In genomic region chr14:42224053-42224888, GRCh38 we compare ENCODE assay signal across 8 cellular contexts.
DNase-seq lines count a peak whose midpoint lies in the region; ATAC-seq and TF ChIP-seq lines count a peak whose summit lies in the region.

No MANE protein-coding gene starts in this region.

- intact Hi-C loops in activated T-helper 2 cell treated with anti-CD3 and anti-CD28 coated beads, Interferon-gamma antibody, Interleukin-2, Interleukin-4, amounts not matched to agents 10 μg/mL and 5 μg/mL and 100 μg/mL, durations not matched to agents 14 hours and 24 hours and 36 hours (cut with micrococcal nuclease) = no loop called here

- H3K27me3 Mint-ChIP-seq in activated T-helper 2 cell treated with anti-CD3 and anti-CD28 coated beads, Interferon-gamma antibody, Interleukin-2, Interleukin-4, amounts not matched to agents 10 μg/mL and 5 μg/mL and 100 μg/mL, durations not matched to agents 14 hours and 24 hours and 36 hours (ENCODE audit: low read depth) = no peaks in the 10 kb centered on the region

- H3K36me3 Mint-ChIP-seq in activated T-helper 2 cell treated with anti-CD3 and anti-CD28 coated beads, Interferon-gamma antibody, Interleukin-2, Interleukin-4, amounts not matched to agents 10 μg/mL and 5 μg/mL and 100 μg/mL, durations not matched to agents 14 hours and 24 hours and 36 hours (ENCODE audit: low read depth) = no peaks in the 10 kb centered on the region

- H3K9me3 Mint-ChIP-seq in activated T-helper 2 cell treated with anti-CD3 and anti-CD28 coated beads, Interferon-gamma antibody, Interleukin-2, Interleukin-4, amounts not matched to agents 10 μg/mL and 5 μg/mL and 100 μg/mL, durations not matched to agents 14 hours and 24 hours and 36 hours = peaks cover 21% of the 10 kb centered on the region

- no peaks in the 10 kb centered on the region for H3K9me3 ChIP-seq in neuron (ENCODE audit: low read length)

- no peaks in the 10 kb centered on the region for H3K4me1 Mint-ChIP-seq in activated T-helper 2 cell treated with anti-CD3 and anti-CD28 coated beads, Interferon-gamma antibody, Interleukin-2, Interleukin-4, amounts not matched to agents 10 μg/mL and 5 μg/mL and 100 μg/mL, durations not matched to agents 14 hours and 24 hours and 36 hours (ENCODE audit: low read depth)

- peak; percentile 2 for DNase-seq in activated naive CD4-positive, alpha-beta T cell treated with Interleukin-2 at 50 U/mL for 16 hours
- no peak for DNase-seq in activated naive CD4-positive, alpha-beta T cell treated with anti-CD3 and anti-CD28 coated beads, Interleukin-2, amount 50 U/mL, for 16 hours
- peak; percentile 63 to 88 (median 87) for DNase-seq in NCI-H1417 (lab: John Stamatoyannopoulos, UW)
- DNase-seq in SW480 (ENCODE audit: low spot score) = peak; percentile 21
- peak; percentile 83 for DNase-seq in fibroblast of the aortic adventitia (ENCODE audit: low read depth)
- DNase-seq in activated T-helper 2 cell treated with anti-CD3 and anti-CD28 coated beads, Interferon-gamma antibody, Interleukin-2, Interleukin-4, amounts not matched to agents 10 μg/mL and 5 μg/mL and 100 μg/mL, durations not matched to agents 14 hours and 24 hours and 36 hours (ENCODE audit: low spot score) = no peak

- TF ChIP-seq CTCF in fibroblast of the aortic adventitia (IDR thresholded peaks at IDR 0.05; ENCODE audit: insufficient read depth, low read length) = peak; percentile 87

- H3K4me3 ChIP-seq in fibroblast of the aortic adventitia (ENCODE audit: low read depth, low read length) = no peak overlapping the region
- H3K4me3 ChIP-seq in neuron (ENCODE audit: low read length) = no peak overlapping the region

- ATAC-seq in HG02642 (IDR thresholded peaks at IDR 0.05; ENCODE audit: poor library complexity, unreplicated experiment) = no peak

- H3K4me1 ChIP-seq in neuron (ENCODE audit: insufficient read depth, low read length) = no peaks in the 10 kb centered on the region

- H3K36me3 ChIP-seq in neuron (ENCODE audit: insufficient read depth, low read length) = no peaks in the 10 kb centered on the region

- H3K4me3 Mint-ChIP-seq in activated T-helper 2 cell treated with anti-CD3 and anti-CD28 coated beads, Interferon-gamma antibody, Interleukin-2, Interleukin-4, amounts not matched to agents 10 μg/mL and 5 μg/mL and 100 μg/mL, durations not matched to agents 14 hours and 24 hours and 36 hours (ENCODE audit: low read depth) = no peak overlapping the region

- no peaks in the 10 kb centered on the region for H3K27me3 ChIP-seq in neuron (ENCODE audit: insufficient read depth, low read length)

- peak overlapping the region; percentile 65 for H2AFZ ChIP-seq in neuron (ENCODE audit: low read depth, low read length)

- no peak overlapping the region for H3K27ac Mint-ChIP-seq in activated T-helper 2 cell treated with anti-CD3 and anti-CD28 coated beads, Interferon-gamma antibody, Interleukin-2, Interleukin-4, amounts not matched to agents 10 μg/mL and 5 μg/mL and 100 μg/mL, durations not matched to agents 14 hours and 24 hours and 36 hours

Comparison
In these comparisons a context has a peak if more than half of its experiments do, and no peak if none do; other contexts are left out.
1. DNase-seq: peak in activated naive CD4-positive, alpha-beta T cell treated with Interleukin-2 at 50 U/mL for 16 hours (single experiment), NCI-H1417 (3 of 3), SW480 (single experiment) and fibroblast of the aortic adventitia (single experiment); none in activated naive CD4-positive, alpha-beta T cell treated with anti-CD3 and anti-CD28 coated beads, Interleukin-2, amount 50 U/mL, for 16 hours (single experiment) and activated T-helper 2 cell treated with anti-CD3 and anti-CD28 coated beads, Interferon-gamma antibody, Interleukin-2, Interleukin-4, amounts not matched to agents 10 μg/mL and 5 μg/mL and 100 μg/mL, durations not matched to agents 14 hours and 24 hours and 36 hours (single experiment).